Comparison of ENCODE assay signal across 20 cellular contexts in the genomic region with DNA sequence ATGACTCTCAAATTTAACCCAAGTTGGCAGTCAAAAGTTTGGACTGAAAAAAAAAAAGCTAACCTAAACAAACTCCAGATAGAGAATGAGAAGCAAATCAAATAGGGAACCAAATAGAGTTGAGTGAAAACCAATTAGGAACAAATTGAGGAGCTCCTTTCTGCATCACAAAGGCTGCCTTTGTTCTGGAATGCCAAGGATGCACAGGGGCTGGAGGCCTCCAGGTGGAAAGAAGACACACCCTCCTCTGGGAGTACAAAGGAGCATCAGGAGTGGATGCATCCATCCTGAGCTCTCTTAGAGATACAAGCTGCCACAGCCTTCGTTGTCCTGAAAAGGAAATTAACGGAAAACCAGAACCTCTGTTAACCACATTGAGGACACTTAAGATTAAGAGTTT.
"Had no signal": no experiment of that assay in that cellular context is flagged by ENCODE, and none has a peak within 500 bp of the region (broad histone marks: within the 10 kb centered on the region; RNA-seq: fewer than 3 reads in every experiment).

No MANE protein-coding gene starts in this region.

- ATAC-seq: activated T-helper 17 cell treated with anti-CD3 and anti-CD28 coated beads, Interleukin-2, amount 50 U/mL, for 72 hours; effector memory CD8-positive, alpha-beta T cell; naive thymus-derived CD8-positive, alpha-beta T cell; right cardiac atrium had no signal

- H3K9me3 ChIP-seq: suprapubic skin, tibial artery had no signal

- DNase-seq: activated CD4-positive, alpha-beta memory T cell treated with anti-CD3 and anti-CD28 coated beads, Interleukin-2, amount 10 ng/mL, durations not matched to agents 7 days and 5 days; activated CD4-positive, alpha-beta T cell treated with anti-CD3 and anti-CD28 coated beads for 48 hours; activated CD8-positive, alpha-beta memory T cell treated with anti-CD3 and anti-CD28 coated beads, Interleukin-2, amount 50 U/mL, for 48 hours; activated gamma-delta T cell treated with Interleukin-2 at 50 U/mL for 16 hours; activated naive CD4-positive, alpha-beta T cell treated with anti-CD3 and anti-CD28 coated beads, Interleukin-2, amount 50 U/mL, for 16 hours; activated T-cell treated with anti-CD3 and anti-CD28 coated beads, Interleukin-2, amount 50 U/mL, for 24 hours; amniotic stem cell; brain microvascular endothelial cell; effector memory CD8-positive, alpha-beta T cell; head of caudate nucleus; hippocampal formation; immature natural killer cell; midbrain; naive thymus-derived CD8-positive, alpha-beta T cell; right cardiac atrium; stimulated activated naive CD4-positive, alpha-beta T cell; tibial artery had no signal

- H3K4me1 ChIP-seq: suprapubic skin, tibial artery had no signal

- H3K4me3 ChIP-seq: coronary artery, suprapubic skin, tibial artery had no signal

- H3K36me3 ChIP-seq: brain microvascular endothelial cell, suprapubic skin, tibial artery had no signal

- H3K27me3 ChIP-seq: brain microvascular endothelial cell, suprapubic skin, tibial artery had no signal

- H3K27ac ChIP-seq: brain microvascular endothelial cell, coronary artery, suprapubic skin, tibial artery had no signal
